Comparison of ENCODE assay signal across 8 cellular contexts in the genomic region with DNA sequence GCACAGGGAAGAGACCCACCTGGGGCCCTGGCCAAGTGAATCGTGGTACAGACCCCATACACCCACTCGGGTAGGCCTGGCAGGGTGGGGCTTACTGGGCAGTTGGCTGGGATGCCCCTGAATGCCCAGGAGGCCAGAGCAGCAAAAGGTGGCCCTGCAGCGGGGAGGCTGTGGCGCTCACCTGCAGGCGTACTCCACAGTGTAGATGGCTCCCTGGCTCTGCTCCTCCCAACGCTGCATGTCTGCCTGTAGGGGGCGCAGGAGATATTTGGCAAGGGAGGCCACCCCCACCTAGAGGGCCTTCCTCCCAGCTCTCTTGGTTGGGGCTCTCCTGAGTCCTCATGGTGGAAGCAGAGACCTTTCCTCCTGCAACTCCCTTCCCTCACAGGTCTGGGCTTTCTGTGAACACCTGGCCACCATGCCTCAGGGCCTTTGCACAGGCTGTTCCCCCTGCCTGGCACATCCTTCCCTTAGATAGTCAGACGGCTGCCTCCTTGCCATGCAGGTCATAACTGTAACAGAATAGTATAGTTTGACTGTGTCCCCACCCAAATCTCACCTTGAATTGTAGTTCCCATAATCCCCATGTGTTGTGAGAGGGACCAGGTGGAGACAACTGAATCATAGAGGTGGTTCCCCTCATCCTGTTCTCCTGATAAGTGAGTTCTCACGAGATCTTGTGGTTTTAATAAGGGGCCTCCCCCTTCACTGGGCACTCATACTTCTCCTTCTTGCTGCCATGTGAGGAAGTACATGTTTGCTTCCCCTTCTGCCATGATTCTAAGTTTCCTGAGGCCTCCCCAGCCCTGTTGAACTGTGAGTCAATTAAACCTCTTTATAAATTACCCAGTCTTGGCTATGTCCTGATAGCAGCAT. TPM values are rescaled to one million over a fixed set of nuclear protein-coding genes. Genes with fewer than 3 reads are reported as not detected.
DNase-seq lines count a peak whose midpoint lies in the region; ATAC-seq and TF ChIP-seq lines count a peak whose summit lies in the region.

No MANE protein-coding gene starts in this region.

- peaks cover 8% of the 10 kb centered on the region; the same call in 1 of the 2 replicates for H3K4me1 ChIP-seq in SJSA1 (replicated peaks)

- TF ChIP-seq CTCF in C4-2B (conservative IDR thresholded peaks at IDR 0.05) (peak; percentile 84), HFF-Myc (IDR thresholded peaks at IDR 0.05; ENCODE audit: low read depth, low read length, missing control alignments) (peak; percentile 79)

- no peak for ATAC-seq in GM18511 (IDR thresholded peaks at IDR 0.05; ENCODE audit: unreplicated experiment)

- no peaks in the 10 kb centered on the region for H3K27me3 ChIP-seq in SJSA1 (replicated peaks)

- H3K27ac ChIP-seq in C4-2B (no peak overlapping the region), SJSA1 (no peak overlapping the region)

- no peaks in the 10 kb centered on the region for H3K9me3 ChIP-seq in SJSA1 (replicated peaks)

- DNase-seq in HFF-Myc (ENCODE audit: extremely low read depth, low read depth) = no peak
- peak; percentile 38 to 65 for DNase-seq in SJSA1 (ENCODE audit: low read depth in 1 of 2, low spot score in 2 of 2)
- peak; percentile 35 for DNase-seq in activated gamma-delta T cell treated with anti-CD3 and anti-CD28 coated beads, Interleukin-2, amount 50 U/mL, for 16 hours (ENCODE audit: low read depth)
- DNase-seq in iPS DF 19.7 (ENCODE audit: low read depth, low spot score) = peak; percentile 60
- DNase-seq in stimulated activated CD4-positive, alpha-beta T cell treated with anti-CD3 and anti-CD28 coated beads, TNF-alpha, amount 100 ng/mL, for 1 hour (ENCODE audit: low read depth in 3 of 3, low spot score in 1 of 3) = peak; percentile 29 to 31 (median 31)
- DNase-seq in pons (ENCODE audit: low spot score) = no peak

- H3K36me3 ChIP-seq in SJSA1 = peaks cover 49% of the 10 kb centered on the region

- no peak overlapping the region for H3K4me3 ChIP-seq in HFF-Myc (replicated peaks; ENCODE audit: low read depth, low read length)
- H3K4me3 ChIP-seq in SJSA1 = no peak overlapping the region

RNA-seq across cellular contexts. Expression of a gene that starts 5.9 kb away (rescaled TPM):
- 22.7 and 33.8 TPM in 2 replicates for total RNA-seq in SJSA1 (2014; rRNA removed; shearing (Covaris generic))

RNA-seq across cellular contexts. Expression of a gene that starts 6.0 kb away (rescaled TPM):
- 47.7 and 171 TPM in 2 replicates for total RNA-seq in SJSA1 (2014; rRNA removed; shearing (Covaris generic))

RNA-seq across cellular contexts. Expression of a gene that starts 16.0 kb away (rescaled TPM):
- 0.11 TPM in 1 of 2 replicates, not detected in the other for total RNA-seq in SJSA1 (2014; rRNA removed; shearing (Covaris generic))

RNA-seq across cellular contexts. Expression of a gene that starts 17.1 kb away (rescaled TPM):
- total RNA-seq in SJSA1 (2014; rRNA removed; shearing (Covaris generic)) = 29.2 and 29.5 TPM in 2 replicates

RNA-seq across cellular contexts. Expression of a gene that starts 25.7 kb away (rescaled TPM):
- total RNA-seq in SJSA1 (2014; rRNA removed; shearing (Covaris generic)) = not detected in 2 replicates

Comparison
In these comparisons a context has a peak if more than half of its experiments do, and no peak if none do; other contexts are left out.
1. DNase-seq: peak in SJSA1 (2 of 2), activated gamma-delta T cell treated with anti-CD3 and anti-CD28 coated beads, Interleukin-2, amount 50 U/mL, for 16 hours (single experiment), iPS DF 19.7 (single experiment) and stimulated activated CD4-positive, alpha-beta T cell treated with anti-CD3 and anti-CD28 coated beads, TNF-alpha, amount 100 ng/mL, for 1 hour (3 of 3); none in HFF-Myc (single experiment) and pons (single experiment).